Comparison of ENCODE assay signal across 1 cellular context in the genomic region with DNA sequence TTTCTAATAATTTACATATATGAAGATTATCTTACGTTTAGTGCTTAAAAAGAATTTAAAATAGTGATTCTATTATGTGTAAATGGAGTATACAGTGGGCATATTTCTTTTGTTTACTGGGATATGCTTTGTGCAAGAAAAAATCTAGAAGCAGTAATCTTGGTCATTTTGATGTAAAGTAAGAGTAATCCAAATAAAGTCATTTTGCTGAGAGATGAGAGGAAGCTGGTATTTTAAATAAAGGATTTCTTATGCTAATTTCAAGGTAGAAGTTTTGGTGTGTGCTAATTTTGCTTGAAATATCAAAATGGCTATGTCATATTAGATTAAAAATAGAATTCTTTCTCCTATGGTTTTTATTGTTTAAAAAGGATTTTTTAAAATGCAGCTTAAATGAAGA.
TF ChIP-seq lines count a peak whose summit lies in the region.

No MANE protein-coding gene starts in this region.

TF ChIP-seq in HepG2, 621 proteins besides CTCF, POLR2A, EP300 and RAD21:
- TF ChIP-seq ZNF550 (CRISPR knock-in tag; IDR thresholded peaks at IDR 0.05; ENCODE audit: borderline replicate concordance), result no peak
- no peak for TF ChIP-seq ZNF326 (CRISPR knock-in tag; IDR thresholded peaks at IDR 0.05; ENCODE audit: borderline replicate concordance)
- no peak for TF ChIP-seq YEATS4 (CRISPR knock-in tag; IDR thresholded peaks at IDR 0.05; ENCODE audit: borderline replicate concordance)
- TF ChIP-seq GZF1 (CRISPR knock-in tag; IDR thresholded peaks at IDR 0.05), result no peak
- TF ChIP-seq YY1 (IDR thresholded peaks at IDR 0.05; ENCODE audit: insufficient read depth, insufficient replicate concordance, low read depth, low read length), result no peak
- TF ChIP-seq GATAD1 (CRISPR knock-in tag; IDR thresholded peaks at IDR 0.05), result no peak
- TF ChIP-seq, protein P1, sequence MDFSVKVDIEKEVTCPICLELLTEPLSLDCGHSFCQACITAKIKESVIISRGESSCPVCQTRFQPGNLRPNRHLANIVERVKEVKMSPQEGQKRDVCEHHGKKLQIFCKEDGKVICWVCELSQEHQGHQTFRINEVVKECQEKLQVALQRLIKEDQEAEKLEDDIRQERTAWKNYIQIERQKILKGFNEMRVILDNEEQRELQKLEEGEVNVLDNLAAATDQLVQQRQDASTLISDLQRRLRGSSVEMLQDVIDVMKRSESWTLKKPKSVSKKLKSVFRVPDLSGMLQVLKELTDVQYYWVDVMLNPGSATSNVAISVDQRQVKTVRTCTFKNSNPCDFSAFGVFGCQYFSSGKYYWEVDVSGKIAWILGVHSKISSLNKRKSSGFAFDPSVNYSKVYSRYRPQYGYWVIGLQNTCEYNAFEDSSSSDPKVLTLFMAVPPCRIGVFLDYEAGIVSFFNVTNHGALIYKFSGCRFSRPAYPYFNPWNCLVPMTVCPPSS (IDR thresholded peaks at IDR 0.05), result no peak
- TF ChIP-seq, protein P2, sequence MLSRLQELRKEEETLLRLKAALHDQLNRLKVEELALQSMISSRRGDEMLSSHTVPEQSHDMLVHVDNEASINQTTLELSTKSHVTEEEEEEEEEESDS (CRISPR knock-in tag; IDR thresholded peaks at IDR 0.05; ENCODE audit: borderline replicate concordance), result no peak
- TF ChIP-seq, protein P3, sequence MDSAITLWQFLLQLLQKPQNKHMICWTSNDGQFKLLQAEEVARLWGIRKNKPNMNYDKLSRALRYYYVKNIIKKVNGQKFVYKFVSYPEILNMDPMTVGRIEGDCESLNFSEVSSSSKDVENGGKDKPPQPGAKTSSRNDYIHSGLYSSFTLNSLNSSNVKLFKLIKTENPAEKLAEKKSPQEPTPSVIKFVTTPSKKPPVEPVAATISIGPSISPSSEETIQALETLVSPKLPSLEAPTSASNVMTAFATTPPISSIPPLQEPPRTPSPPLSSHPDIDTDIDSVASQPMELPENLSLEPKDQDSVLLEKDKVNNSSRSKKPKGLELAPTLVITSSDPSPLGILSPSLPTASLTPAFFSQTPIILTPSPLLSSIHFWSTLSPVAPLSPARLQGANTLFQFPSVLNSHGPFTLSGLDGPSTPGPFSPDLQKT (CRISPR knock-in tag; IDR thresholded peaks at IDR 0.05; ENCODE audit: borderline replicate concordance), result no peak
- TF ChIP-seq, protein P4, sequence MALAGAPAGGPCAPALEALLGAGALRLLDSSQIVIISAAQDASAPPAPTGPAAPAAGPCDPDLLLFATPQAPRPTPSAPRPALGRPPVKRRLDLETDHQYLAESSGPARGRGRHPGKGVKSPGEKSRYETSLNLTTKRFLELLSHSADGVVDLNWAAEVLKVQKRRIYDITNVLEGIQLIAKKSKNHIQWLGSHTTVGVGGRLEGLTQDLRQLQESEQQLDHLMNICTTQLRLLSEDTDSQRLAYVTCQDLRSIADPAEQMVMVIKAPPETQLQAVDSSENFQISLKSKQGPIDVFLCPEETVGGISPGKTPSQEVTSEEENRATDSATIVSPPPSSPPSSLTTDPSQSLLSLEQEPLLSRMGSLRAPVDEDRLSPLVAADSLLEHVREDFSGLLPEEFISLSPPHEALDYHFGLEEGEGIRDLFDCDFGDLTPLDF (CRISPR knock-in tag; IDR thresholded peaks at IDR 0.05), result no peak
- TF ChIP-seq, protein P5, sequence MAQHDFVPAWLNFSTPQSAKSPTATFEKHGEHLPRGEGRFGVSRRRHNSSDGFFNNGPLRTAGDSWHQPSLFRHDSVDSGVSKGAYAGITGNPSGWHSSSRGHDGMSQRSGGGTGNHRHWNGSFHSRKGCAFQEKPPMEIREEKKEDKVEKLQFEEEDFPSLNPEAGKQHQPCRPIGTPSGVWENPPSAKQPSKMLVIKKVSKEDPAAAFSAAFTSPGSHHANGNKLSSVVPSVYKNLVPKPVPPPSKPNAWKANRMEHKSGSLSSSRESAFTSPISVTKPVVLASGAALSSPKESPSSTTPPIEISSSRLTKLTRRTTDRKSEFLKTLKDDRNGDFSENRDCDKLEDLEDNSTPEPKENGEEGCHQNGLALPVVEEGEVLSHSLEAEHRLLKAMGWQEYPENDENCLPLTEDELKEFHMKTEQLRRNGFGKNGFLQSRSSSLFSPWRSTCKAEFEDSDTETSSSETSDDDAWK (CRISPR knock-in tag; IDR thresholded peaks at IDR 0.05), result no peak
- no peak for TF ChIP-seq NFKB2 (CRISPR knock-in tag; IDR thresholded peaks at IDR 0.05; ENCODE audit: borderline replicate concordance)
- no peak for TF ChIP-seq KLF9 (CRISPR knock-in tag; IDR thresholded peaks at IDR 0.05; ENCODE audit: low read depth)
- TF ChIP-seq ZNF44 (CRISPR knock-in tag; IDR thresholded peaks at IDR 0.05), result no peak
- no peak for TF ChIP-seq NR1H2 (CRISPR knock-in tag; IDR thresholded peaks at IDR 0.05; ENCODE audit: borderline replicate concordance, low read depth)
- TF ChIP-seq ZNF468 (CRISPR knock-in tag; IDR thresholded peaks at IDR 0.05), result no peak
- TF ChIP-seq SPEN (CRISPR knock-in tag; IDR thresholded peaks at IDR 0.05; ENCODE audit: low read depth), result no peak
- TF ChIP-seq ZNF556 (CRISPR knock-in tag; IDR thresholded peaks at IDR 0.05; ENCODE audit: borderline replicate concordance), result no peak
- TF ChIP-seq, protein P6, sequence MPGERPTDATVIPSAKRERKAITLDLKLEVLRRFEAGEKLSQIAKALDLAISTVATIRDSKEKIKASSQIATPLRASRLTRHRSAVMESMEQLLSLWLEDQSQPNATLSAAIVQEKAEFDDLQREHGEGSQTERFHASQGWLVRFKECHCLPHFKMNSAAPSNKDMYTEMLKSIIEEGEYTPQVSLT (CRISPR knock-in tag; IDR thresholded peaks at IDR 0.05; ENCODE audit: borderline replicate concordance, low read depth), result no peak
